ENCODE assay signal across 20 cellular contexts in genomic region chr10:93266858-93267257, GRCh38.
A peak's percentile ranks its signal among the peaks of the same experiment; 100 is the strongest.
DNase-seq lines count a peak whose midpoint lies in the region; ATAC-seq and TF ChIP-seq lines count a peak whose summit lies in the region.
"Had no signal": no experiment of that assay in that cellular context is flagged by ENCODE, and none has a peak within 500 bp of the region (broad histone marks: within the 10 kb centered on the region; RNA-seq: fewer than 3 reads in every experiment).

No MANE protein-coding gene starts in this region.

- no peak overlapping the region for H3K4me3 ChIP-seq in GM12865 (ENCODE audit: low read depth, low read length)
- H3K4me3 ChIP-seq in gastroesophageal sphincter, result no peak overlapping the region
- H3K4me3 ChIP-seq: A549, HAP-1 had no signal

- TF ChIP-seq EP300 in gastroesophageal sphincter (IDR thresholded peaks at IDR 0.05), result no peak

- peaks cover 4% of the 10 kb centered on the region for H3K9me3 Mint-ChIP-seq in memory B cell

- peaks cover 15% of the 10 kb centered on the region for H3K4me1 Mint-ChIP-seq in memory B cell
- H3K4me1 Mint-ChIP-seq: CD14-positive monocyte had no signal

- ATAC-seq in GM18907 (IDR thresholded peaks at IDR 0.05; ENCODE audit: unreplicated experiment), result peak; percentile 35
- ATAC-seq in HG03354 (IDR thresholded peaks at IDR 0.05; ENCODE audit: poor library complexity, severe bottlenecking, unreplicated experiment), result peak; percentile 44
- peak; percentile 27 for ATAC-seq in memory B cell (ENCODE audit: low read depth)
- ATAC-seq in HG03196 (IDR thresholded peaks at IDR 0.05; ENCODE audit: unreplicated experiment), result no peak
- ATAC-seq in gastroesophageal sphincter, result no peak
- ATAC-seq: A549, SK-N-SH treated with all-trans-retinoic acid at 6 μM for 48 hours had no signal

- no peaks in the 10 kb centered on the region for H3K4me1 ChIP-seq in gastroesophageal sphincter
- H3K4me1 ChIP-seq: A549, HAP-1 had no signal

- H3K4me3 Mint-ChIP-seq in memory B cell, result no peak overlapping the region
- H3K4me3 Mint-ChIP-seq: CD14-positive monocyte had no signal

- DNase-seq in GM12865 (ENCODE audit: low read depth), result peak; percentile 60
- DNase-seq in memory B cell (ENCODE audit: low spot score in 2 of 2), result no peak
- DNase-seq in caudate nucleus (lab: John Stamatoyannopoulos, UW), result no peak
- DNase-seq in AG20443 (ENCODE audit: low spot score), result no peak
- DNase-seq: NCI-H1436; NCI-H2029; NCI-H2171; NCI-H446; NCI-H69; NK-92 treated with Interleukin-12 subunit alpha and Interleukin-12 subunit beta, amount 100 ng/mL, for 24 hours; SHP77 had no signal

- WGBS in gastroesophageal sphincter (ENCODE audit: low coverage in 1 of 2), 2 donors, result 83 to 87% methylated on average over 2 to 3 of the region's 4 CpGs

- H3K27ac Mint-ChIP-seq in memory B cell, result peak overlapping the region; percentile 72
- H3K27ac Mint-ChIP-seq: CD14-positive monocyte had no signal

- TF ChIP-seq POLR2A in gastroesophageal sphincter (IDR thresholded peaks at IDR 0.05), result no peak

- no peaks in the 10 kb centered on the region for H3K36me3 Mint-ChIP-seq in memory B cell
- H3K36me3 Mint-ChIP-seq: CD14-positive monocyte had no signal

- no peaks in the 10 kb centered on the region for H3K27me3 Mint-ChIP-seq in memory B cell

- no peak for TF ChIP-seq CTCF in GM12865 (IDR thresholded peaks at IDR 0.05; ENCODE audit: insufficient read depth, low read depth, low read length, missing control alignments)
- TF ChIP-seq CTCF in gastroesophageal sphincter (IDR thresholded peaks at IDR 0.05), result no peak

- H3K27ac ChIP-seq in caudate nucleus (ENCODE audit: low read depth, low read length), result no peak overlapping the region
- H3K27ac ChIP-seq in gastroesophageal sphincter, result no peak overlapping the region
- H3K27ac ChIP-seq: A549, HL-60 had no signal

- H3K27me3 ChIP-seq in gastroesophageal sphincter, result no peaks in the 10 kb centered on the region

- H3K36me3 ChIP-seq in gastroesophageal sphincter, result no peaks in the 10 kb centered on the region
- H3K36me3 ChIP-seq: HAP-1 had no signal

- peaks cover 0 to 12% (median 0%) of the 10 kb centered on the region in 3 donors for H3K9me3 ChIP-seq in gastroesophageal sphincter

Comparison
In these comparisons a context has a peak if more than half of its experiments do, and no peak if none do; other contexts are left out.
1. ATAC-seq: peak in GM18907 (single experiment), HG03354 (single experiment) and memory B cell (single experiment); none in HG03196 (single experiment) and gastroesophageal sphincter (single experiment).